ENCODE assay signal across 16 cellular contexts in genomic region chr3:58173029-58173669, GRCh38. TPM values are rescaled to one million over a fixed set of nuclear protein-coding genes. Genes with fewer than 3 reads are reported as not detected.
DNase-seq lines count a peak whose midpoint lies in the region; ATAC-seq and TF ChIP-seq lines count a peak whose summit lies in the region.
"Had no signal": no experiment of that assay in that cellular context is flagged by ENCODE, and none has a peak within 500 bp of the region (broad histone marks: within the 10 kb centered on the region; RNA-seq: fewer than 3 reads in every experiment).

No MANE protein-coding gene starts in this region.

- H3K27me3 ChIP-seq in right lobe of liver (no peaks in the 10 kb centered on the region), tibial nerve (no peaks in the 10 kb centered on the region)
- H3K27me3 ChIP-seq: cardiac muscle cell, SJCRH30 had no signal

- no peak overlapping the region for H3K4me3 Mint-ChIP-seq in WTC11
- H3K4me3 Mint-ChIP-seq: activated naive CD8-positive, alpha-beta T cell; neural progenitor cell had no signal

- H3K27ac ChIP-seq in right lobe of liver (peak overlapping the region; percentile 56 to 90 (median 57)), tibial nerve (peak overlapping the region; percentile 23 to 87 (median 58))
- H3K27ac ChIP-seq: cardiac muscle cell, neural progenitor cell, SJCRH30 had no signal

- no peak for TF ChIP-seq EP300 in tibial nerve (IDR thresholded peaks at IDR 0.05)

- H3K36me3 Mint-ChIP-seq in WTC11, result peaks cover 23% of the 10 kb centered on the region
- H3K36me3 Mint-ChIP-seq: activated naive CD8-positive, alpha-beta T cell had no signal

- H3K9me3 ChIP-seq in right lobe of liver (no peaks in the 10 kb centered on the region), tibial nerve (no peaks in the 10 kb centered on the region)
- H3K9me3 ChIP-seq: SJCRH30 had no signal

- H3K27ac Mint-ChIP-seq in WTC11, result peak overlapping the region; percentile 69
- H3K27ac Mint-ChIP-seq: activated naive CD8-positive, alpha-beta T cell; neural progenitor cell had no signal

- CTCF ChIA-PET in WTC11 (lab: Charles Lee), result interaction anchor here (0.8 to 3.0 kb wide), 11 partner anchors 8 to 776 kb away, joined by 3 to 14 read pairs (median 4); partner anchors contain the start of genes ABHD6, FLNB, HTD2 and RPP14

- H3K4me3 ChIP-seq in right lobe of liver (no peak overlapping the region), tibial nerve (no peak overlapping the region)
- H3K4me3 ChIP-seq: cardiac muscle cell, lung, neural progenitor cell, SJCRH30 had no signal

- ATAC-seq in WTC11, result no peak
- peak in 2 of 4 donors; percentile 2 to 6 for ATAC-seq in right lobe of liver
- ATAC-seq in HG02870 (IDR thresholded peaks at IDR 0.05; ENCODE audit: unreplicated experiment), result no peak
- no peak for ATAC-seq in HG02759 (IDR thresholded peaks at IDR 0.05; ENCODE audit: unreplicated experiment)
- ATAC-seq: sciatic nerve had no signal

- TF ChIP-seq CTCF in WTC11 (IDR thresholded peaks at IDR 0.05) (no peak), right lobe of liver (IDR thresholded peaks at IDR 0.05) (no peak), tibial nerve (IDR thresholded peaks at IDR 0.05) (no peak)

- peaks cover 37% of the 10 kb centered on the region for H3K4me1 Mint-ChIP-seq in WTC11

- TF ChIP-seq POLR2A in right lobe of liver (IDR thresholded peaks at IDR 0.05) (no peak), tibial nerve (IDR thresholded peaks at IDR 0.05) (no peak)

- intact Hi-C loops in right lobe of liver (cut with DNase I), result loop anchor here (10.0 kb wide), 1 partner anchor 168 kb away; the partner anchor contains the start of gene FLNB (in 2 of the 2)

- H3K4me1 ChIP-seq in right lobe of liver, result peaks cover 3 to 73% (median 31%) of the 10 kb centered on the region in 4 donors
- peaks cover 0 to 59% (median 25%) of the 10 kb centered on the region in 4 donors for H3K4me1 ChIP-seq in tibial nerve
- H3K4me1 ChIP-seq: SJCRH30 had no signal

- WGBS in right lobe of liver (ENCODE audit: insufficient coverage, low coverage, low lambda C conversion rate, missing lambda C conversion rate), result 58% methylated on average over 9 of the region's 14 CpGs
- 75 to 76% methylated on average over 14 of the region's 14 CpGs for WGBS in tibial nerve, 2 donors

- peaks cover 0 to 13% (median 9%) of the 10 kb centered on the region in 4 donors for H3K36me3 ChIP-seq in right lobe of liver
- H3K36me3 ChIP-seq in tibial nerve, result peaks cover 0 to 28% (median 4%) of the 10 kb centered on the region in 3 donors
- H3K36me3 ChIP-seq: cardiac muscle cell, neural progenitor cell, SJCRH30 had no signal

- DNase-seq in NCI-H510A treated with DMSO at 0.1 percent for 48 hours (lab: John Stamatoyannopoulos, UW) (peak; percentile 3), NCI-H510A (lab: John Stamatoyannopoulos, UW) (no peak), WTC11 (ENCODE audit: low spot score) (no peak), right lobe of liver (peak in 1 of 3 donors; percentile 42), tibial nerve (ENCODE audit: low spot score in 2 of 2) (no peak), NCI-H2081 treated with DMSO at 0.1 percent for 48 hours (lab: John Stamatoyannopoulos, UW) (no peak)
- DNase-seq: NCI-H2227 treated with DMSO at 0.1 percent for 48 hours, T1000 had no signal

- H3K9me3 Mint-ChIP-seq in WTC11, result no peaks in the 10 kb centered on the region
- H3K9me3 Mint-ChIP-seq: neural progenitor cell had no signal

- POLR2A ChIA-PET in WTC11 (lab: Charles Lee), result interaction anchor here (0.6 to 0.9 kb wide), 2 partner anchors 11 to 164 kb away, joined by 3 read pairs; partner anchors contain the start of gene FLNB

- peaks cover 3% of the 10 kb centered on the region; the same call in 1 of the 2 replicates for H3K27me3 Mint-ChIP-seq in WTC11 (ENCODE audit: low read depth)
- H3K27me3 Mint-ChIP-seq: activated naive CD8-positive, alpha-beta T cell had no signal

TF ChIP-seq in WTC11, 78 proteins besides CTCF, POLR2A, EP300 and RAD21:
- peak; percentile 76 for TF ChIP-seq ZNF423 (CRISPR knock-in tag; IDR thresholded peaks at IDR 0.05)
- TF ChIP-seq ETV6 (CRISPR knock-in tag; IDR thresholded peaks at IDR 0.05), result no peak

RNA-seq across cellular contexts. Expression of gene DNASE1L3, which starts 37.6 kb away (rescaled TPM):
- not detected in 3 replicates for total RNA-seq in WTC11 (2021)
- total RNA-seq in right lobe of liver, result 100 to 1,000 TPM in 1 of 6 experiments, 10 to 100 TPM in 5; 32.9 to 134 (median 61.0) TPM
- total RNA-seq in tibial nerve, result 10 to 100 TPM in 1 of 4 donors, 1 to 10 TPM in 2, under 1 TPM in 1; 0.39 to 12.9 (median 1.5) TPM
- total RNA-seq: SJCRH30 had no signal
